In the genomic region with DNA sequence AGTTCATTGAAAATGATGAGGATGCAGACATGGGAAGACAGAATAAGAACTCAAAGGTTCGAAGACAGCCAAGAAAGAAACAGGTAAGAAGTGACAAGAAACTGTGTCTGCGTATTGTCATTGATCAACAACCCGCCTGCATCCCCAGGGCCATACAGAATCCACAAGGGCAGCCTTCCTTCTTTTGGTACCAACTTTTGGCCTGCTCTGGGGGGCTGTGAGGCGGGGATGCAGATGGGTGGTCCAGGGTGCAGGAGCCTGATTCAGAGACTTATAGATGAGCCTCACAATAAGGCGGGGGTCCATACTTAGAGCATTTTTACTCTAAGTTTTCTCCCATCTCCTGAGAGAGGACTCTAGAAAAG, we compare ENCODE assay signal across 1 cellular context.
TF ChIP-seq lines count a peak whose summit lies in the region.

No MANE protein-coding gene starts in this region.

TF ChIP-seq in GM23338, 12 proteins besides CTCF, POLR2A, EP300 and RAD21 (continued from another document):
- TF ChIP-seq, protein P1, sequence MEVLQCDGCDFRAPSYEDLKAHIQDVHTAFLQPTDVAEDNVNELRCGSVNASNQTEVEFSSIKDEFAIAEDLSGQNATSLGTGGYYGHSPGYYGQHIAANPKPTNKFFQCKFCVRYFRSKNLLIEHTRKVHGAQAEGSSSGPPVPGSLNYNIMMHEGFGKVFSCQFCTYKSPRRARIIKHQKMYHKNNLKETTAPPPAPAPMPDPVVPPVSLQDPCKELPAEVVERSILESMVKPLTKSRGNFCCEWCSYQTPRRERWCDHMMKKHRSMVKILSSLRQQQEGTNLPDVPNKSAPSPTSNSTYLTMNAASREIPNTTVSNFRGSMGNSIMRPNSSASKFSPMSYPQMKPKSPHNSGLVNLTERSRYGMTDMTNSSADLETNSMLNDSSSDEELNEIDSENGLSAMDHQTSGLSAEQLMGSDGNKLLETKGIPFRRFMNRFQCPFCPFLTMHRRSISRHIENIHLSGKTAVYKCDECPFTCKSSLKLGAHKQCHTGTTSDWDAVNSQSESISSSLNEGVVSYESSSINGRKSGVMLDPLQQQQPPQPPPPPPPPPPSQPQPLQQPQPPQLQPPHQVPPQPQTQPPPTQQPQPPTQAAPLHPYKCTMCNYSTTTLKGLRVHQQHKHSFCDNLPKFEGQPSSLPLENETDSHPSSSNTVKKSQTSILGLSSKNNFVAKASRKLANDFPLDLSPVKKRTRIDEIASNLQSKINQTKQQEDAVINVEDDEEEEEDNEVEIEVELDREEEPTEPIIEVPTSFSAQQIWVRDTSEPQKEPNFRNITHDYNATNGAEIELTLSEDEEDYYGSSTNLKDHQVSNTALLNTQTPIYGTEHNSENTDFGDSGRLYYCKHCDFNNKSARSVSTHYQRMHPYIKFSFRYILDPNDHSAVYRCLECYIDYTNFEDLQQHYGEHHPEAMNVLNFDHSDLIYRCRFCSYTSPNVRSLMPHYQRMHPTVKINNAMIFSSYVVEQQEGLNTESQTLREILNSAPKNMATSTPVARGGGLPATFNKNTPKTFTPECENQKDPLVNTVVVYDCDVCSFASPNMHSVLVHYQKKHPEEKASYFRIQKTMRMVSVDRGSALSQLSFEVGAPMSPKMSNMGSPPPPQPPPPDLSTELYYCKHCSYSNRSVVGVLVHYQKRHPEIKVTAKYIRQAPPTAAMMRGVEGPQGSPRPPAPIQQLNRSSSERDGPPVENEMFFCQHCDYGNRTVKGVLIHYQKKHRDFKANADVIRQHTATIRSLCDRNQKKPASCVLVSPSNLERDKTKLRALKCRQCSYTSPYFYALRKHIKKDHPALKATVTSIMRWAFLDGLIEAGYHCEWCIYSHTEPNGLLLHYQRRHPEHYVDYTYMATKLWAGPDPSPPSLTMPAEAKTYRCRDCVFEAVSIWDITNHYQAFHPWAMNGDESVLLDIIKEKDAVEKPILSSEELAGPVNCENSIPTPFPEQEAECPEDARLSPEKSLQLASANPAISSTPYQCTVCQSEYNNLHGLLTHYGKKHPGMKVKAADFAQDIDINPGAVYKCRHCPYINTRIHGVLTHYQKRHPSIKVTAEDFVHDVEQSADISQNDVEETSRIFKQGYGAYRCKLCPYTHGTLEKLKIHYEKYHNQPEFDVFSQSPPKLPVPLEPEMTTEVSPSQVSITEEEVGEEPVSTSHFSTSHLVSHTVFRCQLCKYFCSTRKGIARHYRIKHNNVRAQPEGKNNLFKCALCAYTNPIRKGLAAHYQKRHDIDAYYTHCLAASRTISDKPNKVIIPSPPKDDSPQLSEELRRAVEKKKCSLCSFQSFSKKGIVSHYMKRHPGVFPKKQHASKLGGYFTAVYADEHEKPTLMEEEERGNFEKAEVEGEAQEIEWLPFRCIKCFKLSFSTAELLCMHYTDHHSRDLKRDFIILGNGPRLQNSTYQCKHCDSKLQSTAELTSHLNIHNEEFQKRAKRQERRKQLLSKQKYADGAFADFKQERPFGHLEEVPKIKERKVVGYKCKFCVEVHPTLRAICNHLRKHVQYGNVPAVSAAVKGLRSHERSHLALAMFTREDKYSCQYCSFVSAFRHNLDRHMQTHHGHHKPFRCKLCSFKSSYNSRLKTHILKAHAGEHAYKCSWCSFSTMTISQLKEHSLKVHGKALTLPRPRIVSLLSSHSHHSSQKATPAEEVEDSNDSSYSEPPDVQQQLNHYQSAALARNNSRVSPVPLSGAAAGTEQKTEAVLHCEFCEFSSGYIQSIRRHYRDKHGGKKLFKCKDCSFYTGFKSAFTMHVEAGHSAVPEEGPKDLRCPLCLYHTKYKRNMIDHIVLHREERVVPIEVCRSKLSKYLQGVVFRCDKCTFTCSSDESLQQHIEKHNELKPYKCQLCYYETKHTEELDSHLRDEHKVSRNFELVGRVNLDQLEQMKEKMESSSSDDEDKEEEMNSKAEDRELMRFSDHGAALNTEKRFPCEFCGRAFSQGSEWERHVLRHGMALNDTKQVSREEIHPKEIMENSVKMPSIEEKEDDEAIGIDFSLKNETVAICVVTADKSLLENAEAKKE (CRISPR knock-in tag; IDR thresholded peaks at IDR 0.05): no peak
- TF ChIP-seq CREB1 (CRISPR knock-in tag; IDR thresholded peaks at IDR 0.05; ENCODE audit: low read depth) (no peak), ETS1 (IDR thresholded peaks at IDR 0.05) (no peak), STAT1 (IDR thresholded peaks at IDR 0.05; ENCODE audit: unreplicated experiment) (no peak)
